Comparison of ENCODE assay signal across 24 cellular contexts in genomic region chr2:69517410-69517809, GRCh38.
"Had no signal": no experiment of that assay in that cellular context is flagged by ENCODE, and none has a peak within 500 bp of the region (broad histone marks: within the 10 kb centered on the region; RNA-seq: fewer than 3 reads in every experiment).

No MANE protein-coding gene starts in this region.

- H3K27ac Mint-ChIP-seq: activated CD4-positive, alpha-beta T cell treated with anti-CD3 and anti-CD28 coated beads, Interleukin-2, amount 10 ng/mL, durations not matched to agents 7 days and 5 days; activated CD8-positive, alpha-beta T cell treated with anti-CD3 and anti-CD28 coated beads, Interleukin-2, amount 10 ng/mL, durations not matched to agents 7 days and 5 days; neural progenitor cell; stimulated activated memory B cell treated with anti-CD40 and anti-IgM and Interleukin-4, amounts not matched to agents 10 μg/mL and 1 μg/mL and 100 μg/mL, for 72 hours had no signal

- H3K4me3 Mint-ChIP-seq: activated CD4-positive, alpha-beta T cell treated with anti-CD3 and anti-CD28 coated beads, Interleukin-2, amount 10 ng/mL, durations not matched to agents 7 days and 5 days; activated CD8-positive, alpha-beta T cell treated with anti-CD3 and anti-CD28 coated beads, Interleukin-2, amount 10 ng/mL, durations not matched to agents 7 days and 5 days; activated naive CD4-positive, alpha-beta T cell treated with anti-CD3 and anti-CD28 coated beads, Interleukin-2, amount 10 ng/mL, durations not matched to agents 7 days and 5 days; immature natural killer cell; neural progenitor cell; stimulated activated memory B cell treated with anti-CD40 and anti-IgM and Interleukin-4, amounts not matched to agents 10 μg/mL and 1 μg/mL and 100 μg/mL, for 72 hours had no signal

- H3K9me3 ChIP-seq: adrenal gland, breast epithelium, left lung, right lobe of liver, stomach, suprapubic skin, tibial nerve had no signal

- H3K9ac ChIP-seq: neural progenitor cell had no signal

- H3K9me3 Mint-ChIP-seq: activated CD4-positive, alpha-beta T cell treated with anti-CD3 and anti-CD28 coated beads, Interleukin-2, amount 10 ng/mL, durations not matched to agents 7 days and 5 days; activated naive CD4-positive, alpha-beta T cell treated with anti-CD3 and anti-CD28 coated beads, Interleukin-2, amount 10 ng/mL, durations not matched to agents 7 days and 5 days; immature natural killer cell; naive thymus-derived CD8-positive, alpha-beta T cell; neural progenitor cell; stimulated activated memory B cell treated with anti-CD40 and anti-IgM and Interleukin-4, amounts not matched to agents 10 μg/mL and 1 μg/mL and 100 μg/mL, for 72 hours had no signal

- DNase-seq: activated CD4-positive, alpha-beta T cell treated with anti-CD3 and anti-CD28 coated beads, Interleukin-2, amount 10 ng/mL, durations not matched to agents 7 days and 5 days; activated CD8-positive, alpha-beta T cell treated with anti-CD3 and anti-CD28 coated beads, Interleukin-2, amount 10 ng/mL, durations not matched to agents 7 days and 5 days; activated naive CD4-positive, alpha-beta T cell treated with anti-CD3 and anti-CD28 coated beads, Interleukin-2, amount 10 ng/mL, durations not matched to agents 7 days and 5 days; adrenal gland; glutamatergic neuron; immature natural killer cell; kidney glomerular epithelial cell; left lung; naive thymus-derived CD8-positive, alpha-beta T cell; posterior cingulate gyrus; right lobe of liver; small intestine; stimulated activated CD4-positive, alpha-beta T cell treated with anti-CD3 and anti-CD28 coated beads, Interleukin-2, amount 100 ng/mL, for 24 hours; stomach had no signal

- H2AFZ ChIP-seq: hepatocyte, neural progenitor cell had no signal

- H3K4me1 Mint-ChIP-seq: activated naive CD4-positive, alpha-beta T cell treated with anti-CD3 and anti-CD28 coated beads, Interleukin-2, amount 10 ng/mL, durations not matched to agents 7 days and 5 days; stimulated activated memory B cell treated with anti-CD40 and anti-IgM and Interleukin-4, amounts not matched to agents 10 μg/mL and 1 μg/mL and 100 μg/mL, for 72 hours had no signal

- H3K27me3 Mint-ChIP-seq: activated CD4-positive, alpha-beta T cell treated with anti-CD3 and anti-CD28 coated beads, Interleukin-2, amount 10 ng/mL, durations not matched to agents 7 days and 5 days; activated naive CD4-positive, alpha-beta T cell treated with anti-CD3 and anti-CD28 coated beads, Interleukin-2, amount 10 ng/mL, durations not matched to agents 7 days and 5 days; naive thymus-derived CD8-positive, alpha-beta T cell; stimulated activated memory B cell treated with anti-CD40 and anti-IgM and Interleukin-4, amounts not matched to agents 10 μg/mL and 1 μg/mL and 100 μg/mL, for 72 hours had no signal

- H3K4me1 ChIP-seq: adrenal gland, breast epithelium, left lung, right lobe of liver had no signal

- H3K4me3 ChIP-seq: adrenal gland, breast epithelium, coronary artery, hepatocyte, left lung, lung, neural progenitor cell, right lobe of liver, stomach, suprapubic skin, tibial nerve had no signal

- H3K4me2 ChIP-seq: hepatocyte, neural progenitor cell had no signal

- H3K27ac ChIP-seq: adrenal gland, coronary artery, hepatocyte, left lung, neural progenitor cell, right lobe of liver, stomach, suprapubic skin, VCaP had no signal

- H3K27me3 ChIP-seq: adrenal gland, breast epithelium, hepatocyte, left lung, neural progenitor cell, right lobe of liver, stomach, suprapubic skin, tibial nerve had no signal

- H3K36me3 ChIP-seq: neural progenitor cell had no signal

- ATAC-seq: activated CD4-positive, CD25-positive, alpha-beta regulatory T cell treated with anti-CD3 and anti-CD28 coated beads, Interleukin-2, amount 50 U/mL, for 24 hours; activated CD8-positive, alpha-beta T cell treated with anti-CD3 and anti-CD28 coated beads, Interleukin-2, amount 10 ng/mL, durations not matched to agents 7 days and 5 days; left lung; naive thymus-derived CD8-positive, alpha-beta T cell; right lobe of liver; stimulated activated memory B cell treated with anti-CD40 and anti-IgM and Interleukin-4, amounts not matched to agents 10 μg/mL and 1 μg/mL and 100 μg/mL, for 72 hours had no signal
